ENCODE assay signal across 20 cellular contexts in the genomic region with DNA sequence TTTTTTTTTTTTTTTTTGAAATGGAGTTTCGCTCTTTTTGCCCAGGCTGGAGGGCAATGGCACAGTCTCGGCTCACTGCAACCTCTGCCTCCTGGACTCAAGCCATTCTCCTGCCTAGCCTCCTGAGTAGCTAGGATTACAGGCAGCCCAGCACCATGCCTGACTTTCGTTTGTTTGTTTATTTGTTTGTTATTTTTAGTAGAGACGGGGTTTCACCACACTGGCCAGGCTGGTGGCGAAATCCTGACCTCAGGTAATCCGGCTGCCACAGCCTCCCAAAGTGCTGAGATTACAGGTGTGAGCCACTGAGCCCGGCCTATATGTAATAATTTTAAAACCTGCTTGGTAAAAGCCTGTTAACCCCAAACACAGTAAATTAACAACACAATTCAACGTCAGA.
A peak's percentile ranks its signal among the peaks of the same experiment; 100 is the strongest.
DNase-seq lines count a peak whose midpoint lies in the region; ATAC-seq and TF ChIP-seq lines count a peak whose summit lies in the region.
"Had no signal": no experiment of that assay in that cellular context is flagged by ENCODE, and none has a peak within 500 bp of the region (broad histone marks: within the 10 kb centered on the region; RNA-seq: fewer than 3 reads in every experiment).

No MANE protein-coding gene starts in this region.

- H3K36me3 Mint-ChIP-seq in endodermal cell (ENCODE audit: low read depth), result peaks cover 19% of the 10 kb centered on the region

- peak overlapping the region; percentile 95 for H3K4me3 Mint-ChIP-seq in endodermal cell

- peak overlapping the region; percentile 91 for H3K27ac ChIP-seq in HUES6 (ENCODE audit: low read depth, low read length)
- no peak overlapping the region for H3K27ac ChIP-seq in endodermal cell (ENCODE audit: low read depth, low read length)
- peak overlapping the region in 1 of 3 donors; percentile 53 for H3K27ac ChIP-seq in right lobe of liver
- H3K27ac ChIP-seq in lower lobe of right lung, result no peak overlapping the region
- H3K27ac ChIP-seq: PC-9, SJCRH30 had no signal

- 44 to 53% methylated on average over 3 to 8 of the region's 8 CpGs for WGBS in endodermal cell (ENCODE audit: insufficient coverage in 1 of 2, insufficient read length in 1 of 2), 2 experiments
- 27% methylated on average over 8 of the region's 8 CpGs for WGBS in right lobe of liver (ENCODE audit: insufficient coverage, low coverage, low lambda C conversion rate, missing lambda C conversion rate)

- intact Hi-C loops in right lobe of liver (cut with DNase I), result no loop called here
- intact Hi-C loops in lower lobe of right lung (cut with DNase I), result no loop called here

- peak overlapping the region; percentile 39 for H3K27ac Mint-ChIP-seq in endodermal cell

- ATAC-seq in right lobe of liver (peak in 3 of 4 donors; percentile 84 to 99 (median 89)), lower lobe of right lung (no peak), GM21390 (IDR thresholded peaks at IDR 0.05; ENCODE audit: unreplicated experiment) (no peak)
- ATAC-seq: Right ventricle myocardium inferior, SK-N-SH treated with all-trans-retinoic acid at 6 μM for 48 hours had no signal

- H3K36me3 ChIP-seq in ES-I3 (ENCODE audit: insufficient read depth, low read length) (peaks cover 14% of the 10 kb centered on the region; the same call in 1 of the 2 replicates), HUES6 (ENCODE audit: control insufficient read depth, insufficient read depth, low read length) (peaks cover 14% of the 10 kb centered on the region), endodermal cell (ENCODE audit: control insufficient read depth, insufficient read depth, low read length) (no peaks in the 10 kb centered on the region), right lobe of liver (no peaks in the 10 kb centered on the region), lower lobe of right lung (no peaks in the 10 kb centered on the region)
- H3K36me3 ChIP-seq: SJCRH30 had no signal

- H3K27me3 ChIP-seq in HUES6 (ENCODE audit: control insufficient read depth, insufficient read depth, low read length), result no peaks in the 10 kb centered on the region
- H3K27me3 ChIP-seq in endodermal cell (ENCODE audit: control insufficient read depth, insufficient read depth, low read length, poor library complexity, severe bottlenecking), result no peaks in the 10 kb centered on the region
- no peaks in the 10 kb centered on the region for H3K27me3 ChIP-seq in right lobe of liver
- no peaks in the 10 kb centered on the region for H3K27me3 ChIP-seq in lower lobe of right lung (ENCODE audit: low read depth)

- H3K9ac ChIP-seq in ES-I3 (ENCODE audit: low read depth, low read length), result peak overlapping the region; percentile 24
- H3K9ac ChIP-seq in HUES6 (ENCODE audit: low read length), result peak overlapping the region; percentile 89
- no peak overlapping the region for H3K9ac ChIP-seq in endodermal cell (ENCODE audit: extremely low read depth, low read length, poor library complexity, severe bottlenecking)

- H3K4me3 ChIP-seq in HUES6 (ENCODE audit: low read depth, low read length) (peak overlapping the region; percentile 89), endodermal cell (ENCODE audit: low read length) (peak overlapping the region; percentile 79), right lobe of liver (no peak overlapping the region), lower lobe of right lung (no peak overlapping the region)
- H3K4me3 ChIP-seq: PC-9, SJCRH30 had no signal

- H3K4me1 Mint-ChIP-seq in endodermal cell, result peaks cover 17% of the 10 kb centered on the region

- no peak for TF ChIP-seq POLR2A in right lobe of liver (IDR thresholded peaks at IDR 0.05)

- H3K4me1 ChIP-seq in ES-I3 (ENCODE audit: insufficient read depth, low read length), result peaks cover 20% of the 10 kb centered on the region
- H3K4me1 ChIP-seq in HUES6 (ENCODE audit: control insufficient read depth, insufficient read depth, low read length), result peaks cover 38% of the 10 kb centered on the region
- H3K4me1 ChIP-seq in endodermal cell (ENCODE audit: control insufficient read depth, insufficient read depth, low read length), result no peaks in the 10 kb centered on the region
- H3K4me1 ChIP-seq in right lobe of liver, result peaks cover 0 to 3% (median 0%) of the 10 kb centered on the region in 4 donors
- H3K4me1 ChIP-seq in lower lobe of right lung, result no peaks in the 10 kb centered on the region
- H3K4me1 ChIP-seq: SJCRH30 had no signal

- H3K9me3 Mint-ChIP-seq in endodermal cell, result no peaks in the 10 kb centered on the region

- H3K9me3 ChIP-seq in ES-I3 (ENCODE audit: control insufficient read depth, insufficient read depth, low read length) (no peaks in the 10 kb centered on the region), HUES6 (ENCODE audit: control insufficient read depth, insufficient read depth, low read depth, low read length) (0 out of 2 replicates have a peak, but pooled peaks cover 2% of the 10 kb centered on the region), endodermal cell (ENCODE audit: control insufficient read depth, low read length) (peaks cover 5% of the 10 kb centered on the region), right lobe of liver (no peaks in the 10 kb centered on the region), lower lobe of right lung (no peaks in the 10 kb centered on the region)
- H3K9me3 ChIP-seq: SJCRH30 had no signal

- TF ChIP-seq CTCF in endodermal cell (conservative IDR thresholded peaks at IDR 0.05), result no peak
- no peak for TF ChIP-seq CTCF in right lobe of liver (IDR thresholded peaks at IDR 0.05)
- TF ChIP-seq CTCF in lower lobe of right lung (IDR thresholded peaks at IDR 0.05), result no peak

- H3K27me3 Mint-ChIP-seq in endodermal cell (ENCODE audit: insufficient read depth), result no peaks in the 10 kb centered on the region

- peak; percentile 63 for DNase-seq in endodermal cell
- peak in 2 of 3 donors; percentile 20 to 42 for DNase-seq in right lobe of liver
- DNase-seq in AML-193 (lab: John Stamatoyannopoulos, UW), result no peak
- DNase-seq in lower lobe of right lung, result no peak
- DNase-seq: Calu3, GF-D8, H7, NCI-H1048, NCI-H1694, NCI-H2029 treated with DMSO at 0.1 percent for 48 hours, NCI-H446 treated with DMSO at 0.1 percent for 48 hours, NCI-H526, NCI-H82, PC-9, SJCRH30 had no signal

Comparison
In these comparisons a context has a peak if more than half of its experiments do, and no peak if none do; other contexts are left out.
1. H3K4me3 ChIP-seq: peak in HUES6 (single experiment) and endodermal cell (single experiment); none in right lobe of liver (0 of 3) and lower lobe of right lung (single experiment).
2. DNase-seq: peak in endodermal cell (single experiment) and right lobe of liver (2 of 3); none in AML-193 (0 of 2) and lower lobe of right lung (single experiment).
3. ATAC-seq: peak in right lobe of liver (3 of 4); none in lower lobe of right lung (0 of 2) and GM21390 (single experiment).